ENCODE assay signal across 24 cellular contexts in the genomic region with DNA sequence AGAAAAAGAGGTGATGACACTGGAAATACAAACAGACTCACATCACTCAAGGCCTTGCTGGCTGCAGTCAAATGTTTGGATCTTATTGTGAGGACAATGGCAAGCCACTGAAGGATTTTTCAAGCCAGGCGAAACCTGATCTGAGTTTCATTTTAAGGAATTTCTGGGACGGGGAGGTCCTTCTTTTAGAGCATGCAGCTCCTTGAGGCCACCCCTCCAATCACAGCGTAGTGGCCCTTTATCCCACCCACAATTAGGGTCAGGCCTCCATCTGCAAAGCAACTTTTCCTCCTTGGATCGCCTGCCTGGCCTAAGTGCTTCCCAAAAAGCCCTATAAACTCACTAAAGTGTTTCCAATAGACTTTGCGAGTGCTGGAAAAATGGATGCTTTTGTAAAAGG.
DNase-seq lines count a peak whose midpoint lies in the region; ATAC-seq and TF ChIP-seq lines count a peak whose summit lies in the region.
"Had no signal": no experiment of that assay in that cellular context is flagged by ENCODE, and none has a peak within 500 bp of the region (broad histone marks: within the 10 kb centered on the region; RNA-seq: fewer than 3 reads in every experiment).

No MANE protein-coding gene starts in this region.

- no peak overlapping the region for H3K27ac Mint-ChIP-seq in GM23338
- peak overlapping the region; percentile 74; the same call in 1 of the 2 replicates for H3K27ac Mint-ChIP-seq in WTC11
- no peak overlapping the region for H3K27ac Mint-ChIP-seq in activated T-helper 1 cell treated with anti-CD3 and anti-CD28 coated beads, Interleukin-12 subunit alpha, Interleukin-12 subunit beta, Interleukin-2, Interleukin-4 antibody, amounts not matched to agents 30 ng/mL and 10 ng/mL and 1 ng/mL, durations not matched to agents 14 hours and 24 hours and 36 hours
- H3K27ac Mint-ChIP-seq: activated naive CD4-positive, alpha-beta T cell treated with anti-CD3 and anti-CD28 coated beads, Interleukin-2, amount 10 ng/mL, durations not matched to agents 7 days and 5 days; mesothelial cell of epicardium had no signal

- no peaks in the 10 kb centered on the region for H3K36me3 Mint-ChIP-seq in GM23338 (ENCODE audit: low read depth)
- H3K36me3 Mint-ChIP-seq in WTC11, result no peaks in the 10 kb centered on the region
- H3K36me3 Mint-ChIP-seq in activated T-helper 1 cell treated with anti-CD3 and anti-CD28 coated beads, Interleukin-12 subunit alpha, Interleukin-12 subunit beta, Interleukin-2, Interleukin-4 antibody, amounts not matched to agents 30 ng/mL and 10 ng/mL and 1 ng/mL, durations not matched to agents 14 hours and 24 hours and 36 hours (ENCODE audit: low read depth), result no peaks in the 10 kb centered on the region
- H3K36me3 Mint-ChIP-seq: activated naive CD4-positive, alpha-beta T cell treated with anti-CD3 and anti-CD28 coated beads, Interleukin-2, amount 10 ng/mL, durations not matched to agents 7 days and 5 days; mesothelial cell of epicardium; naive B cell had no signal

- no peak overlapping the region for H3K27ac ChIP-seq in GM23338 (ENCODE audit: low read depth)
- H3K27ac ChIP-seq: BLaER1 treated with 17β-estradiol and CSF1 and Interleukin-3, amounts not matched to agents 10 nM and 100 nM; brain microvascular endothelial cell; transverse colon had no signal

- H4K20me1 ChIP-seq in GM23338 (replicated peaks; ENCODE audit: insufficient read depth), result no peaks in the 10 kb centered on the region
- H4K20me1 ChIP-seq: BLaER1 treated with 17β-estradiol and CSF1 and Interleukin-3, amounts not matched to agents 10 nM and 100 nM had no signal

- intact Hi-C loops in activated T-helper 1 cell treated with anti-CD3 and anti-CD28 coated beads, Interleukin-12 subunit alpha, Interleukin-12 subunit beta, Interleukin-2, Interleukin-4 antibody, amounts not matched to agents 30 ng/mL and 10 ng/mL and 1 ng/mL, durations not matched to agents 14 hours and 24 hours and 36 hours (cut with micrococcal nuclease), result no loop called here

- no peaks in the 10 kb centered on the region for H3K4me1 ChIP-seq in GM23338 (ENCODE audit: insufficient read depth)

- peak overlapping the region; percentile 49 for H2AFZ ChIP-seq in GM23338

- no peaks in the 10 kb centered on the region for H3K79me2 ChIP-seq in GM23338 (replicated peaks; ENCODE audit: insufficient read depth)

- no peaks in the 10 kb centered on the region for H3K36me3 ChIP-seq in GM23338 (ENCODE audit: insufficient read depth)
- H3K36me3 ChIP-seq: brain microvascular endothelial cell, sigmoid colon, transverse colon had no signal

- ATAC-seq in GM23338 (peak; percentile 53; the same call in 2 of the 3 replicates), WTC11 (peak; percentile 76)
- ATAC-seq: left ventricle myocardium superior had no signal

- H3K4me3 Mint-ChIP-seq in GM23338, result no peak overlapping the region
- H3K4me3 Mint-ChIP-seq in WTC11, result no peak overlapping the region
- H3K4me3 Mint-ChIP-seq in activated T-helper 1 cell treated with anti-CD3 and anti-CD28 coated beads, Interleukin-12 subunit alpha, Interleukin-12 subunit beta, Interleukin-2, Interleukin-4 antibody, amounts not matched to agents 30 ng/mL and 10 ng/mL and 1 ng/mL, durations not matched to agents 14 hours and 24 hours and 36 hours, result no peak overlapping the region
- H3K4me3 Mint-ChIP-seq: activated naive CD4-positive, alpha-beta T cell treated with anti-CD3 and anti-CD28 coated beads, Interleukin-2, amount 10 ng/mL, durations not matched to agents 7 days and 5 days; mesothelial cell of epicardium; naive B cell had no signal

- TF ChIP-seq CTCF in GM23338 (conservative IDR thresholded peaks at IDR 0.05; ENCODE audit: low read depth in 2 of 2) (no peak), WTC11 (IDR thresholded peaks at IDR 0.05) (no peak)

- CTCF ChIA-PET in WTC11 (lab: Charles Lee), result interaction anchor here (3.8 kb wide), 1 partner anchor 16 kb away, joined by 13 read pairs; no protein-coding TSS in a partner anchor

- H3K4me2 ChIP-seq in GM23338, result no peak overlapping the region

- H3K9me3 Mint-ChIP-seq in GM23338 (no peaks in the 10 kb centered on the region), WTC11 (no peaks in the 10 kb centered on the region)
- no peaks in the 10 kb centered on the region for H3K9me3 Mint-ChIP-seq in activated T-helper 1 cell treated with anti-CD3 and anti-CD28 coated beads, Interleukin-12 subunit alpha, Interleukin-12 subunit beta, Interleukin-2, Interleukin-4 antibody, amounts not matched to agents 30 ng/mL and 10 ng/mL and 1 ng/mL, durations not matched to agents 14 hours and 24 hours and 36 hours
- H3K9me3 Mint-ChIP-seq: activated naive CD4-positive, alpha-beta T cell treated with anti-CD3 and anti-CD28 coated beads, Interleukin-2, amount 10 ng/mL, durations not matched to agents 7 days and 5 days; naive B cell had no signal

- no peaks in the 10 kb centered on the region for H3K9me2 ChIP-seq in GM23338 (ENCODE audit: insufficient read depth)

- H3K27me3 Mint-ChIP-seq in GM23338 (ENCODE audit: insufficient read depth, low read depth, poor library complexity) (peaks cover 5% of the 10 kb centered on the region), WTC11 (ENCODE audit: low read depth) (no peaks in the 10 kb centered on the region)
- no peaks in the 10 kb centered on the region for H3K27me3 Mint-ChIP-seq in activated T-helper 1 cell treated with anti-CD3 and anti-CD28 coated beads, Interleukin-12 subunit alpha, Interleukin-12 subunit beta, Interleukin-2, Interleukin-4 antibody, amounts not matched to agents 30 ng/mL and 10 ng/mL and 1 ng/mL, durations not matched to agents 14 hours and 24 hours and 36 hours (ENCODE audit: insufficient read depth)
- H3K27me3 Mint-ChIP-seq: activated naive CD4-positive, alpha-beta T cell treated with anti-CD3 and anti-CD28 coated beads, Interleukin-2, amount 10 ng/mL, durations not matched to agents 7 days and 5 days; naive B cell had no signal

- H3K4me1 Mint-ChIP-seq in GM23338, result peaks cover 19% of the 10 kb centered on the region
- H3K4me1 Mint-ChIP-seq in WTC11, result peaks cover 23% of the 10 kb centered on the region
- H3K4me1 Mint-ChIP-seq in activated T-helper 1 cell treated with anti-CD3 and anti-CD28 coated beads, Interleukin-12 subunit alpha, Interleukin-12 subunit beta, Interleukin-2, Interleukin-4 antibody, amounts not matched to agents 30 ng/mL and 10 ng/mL and 1 ng/mL, durations not matched to agents 14 hours and 24 hours and 36 hours (ENCODE audit: low read depth), result peaks cover 6% of the 10 kb centered on the region
- H3K4me1 Mint-ChIP-seq: mesothelial cell of epicardium had no signal

- no peaks in the 10 kb centered on the region for H3K27me3 ChIP-seq in GM23338 (ENCODE audit: insufficient read depth)
- H3K27me3 ChIP-seq: BLaER1 treated with 17β-estradiol and CSF1 and Interleukin-3, amounts not matched to agents 10 nM and 100 nM; brain microvascular endothelial cell; sigmoid colon; transverse colon had no signal

- H3K4me3 ChIP-seq in GM23338, result no peak overlapping the region
- H3K4me3 ChIP-seq: BLaER1 treated with 17β-estradiol and CSF1 and Interleukin-3, amounts not matched to agents 10 nM and 100 nM; sigmoid colon; transverse colon had no signal

- POLR2A ChIA-PET in WTC11 (lab: Charles Lee), result no interaction called here

- no peaks in the 10 kb centered on the region for H3F3A ChIP-seq in GM23338 (replicated peaks; ENCODE audit: low read depth)

- DNase-seq in GM23338 (ENCODE audit: low spot score), result peak; percentile 51
- no peak for DNase-seq in WTC11 (ENCODE audit: low spot score)
- peak; percentile 3 for DNase-seq in fibroblast of peridontal ligament (ENCODE audit: extremely low read depth)
- peak; percentile 24 for DNase-seq in pons (ENCODE audit: low spot score)
- no peak for DNase-seq in activated T-helper 1 cell treated with anti-CD3 and anti-CD28 coated beads, Interleukin-12 subunit alpha, Interleukin-12 subunit beta, Interleukin-2, Interleukin-4 antibody, amounts not matched to agents 30 ng/mL and 10 ng/mL and 1 ng/mL, durations not matched to agents 14 hours and 24 hours and 36 hours (ENCODE audit: low spot score)
- no peak for DNase-seq in NCI-H2227 treated with DMSO at 0.1 percent for 48 hours (lab: John Stamatoyannopoulos, UW)
- no peak for DNase-seq in DMS53 treated with DMSO at 0.1 percent for 48 hours (lab: John Stamatoyannopoulos, UW; ENCODE audit: unreplicated experiment)
- DNase-seq: activated CD4-positive, alpha-beta T cell treated with anti-CD3 and anti-CD28 coated beads, Interleukin-2, amount 50 U/mL, for 4 hours; activated CD4-positive, CD25-positive, alpha-beta regulatory T cell; activated naive CD4-positive, alpha-beta T cell treated with anti-CD3 and anti-CD28 coated beads, Interleukin-2, amount 10 ng/mL, durations not matched to agents 7 days and 5 days; amniotic stem cell; brain microvascular endothelial cell; DMS153; effector CD4-positive, alpha-beta T cell; glutamatergic neuron; left ventricle myocardium superior; NCI-H510A; sigmoid colon; stimulated activated CD4-positive, alpha-beta T cell treated with anti-CD3 and anti-CD28 coated beads, Interleukin-12 subunit alpha, Interleukin-12 subunit beta, amount 100 ng/mL, for 4 hours; stimulated activated CD4-positive, alpha-beta T cell treated with anti-CD3 and anti-CD28 coated beads, Interleukin-4, amount 100 ng/mL, for 1 hour; transverse colon had no signal

TF ChIP-seq in WTC11, 78 proteins besides CTCF, POLR2A, EP300 and RAD21 (continues in another document):
- no peak for TF ChIP-seq CREB1 (CRISPR knock-in tag; IDR thresholded peaks at IDR 0.05)
- TF ChIP-seq, protein P1, sequence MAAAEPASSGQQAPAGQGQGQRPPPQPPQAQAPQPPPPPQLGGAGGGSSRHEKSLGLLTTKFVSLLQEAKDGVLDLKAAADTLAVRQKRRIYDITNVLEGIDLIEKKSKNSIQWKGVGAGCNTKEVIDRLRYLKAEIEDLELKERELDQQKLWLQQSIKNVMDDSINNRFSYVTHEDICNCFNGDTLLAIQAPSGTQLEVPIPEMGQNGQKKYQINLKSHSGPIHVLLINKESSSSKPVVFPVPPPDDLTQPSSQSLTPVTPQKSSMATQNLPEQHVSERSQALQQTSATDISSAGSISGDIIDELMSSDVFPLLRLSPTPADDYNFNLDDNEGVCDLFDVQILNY (CRISPR knock-in tag; IDR thresholded peaks at IDR 0.05), result no peak
- TF ChIP-seq, protein P2, sequence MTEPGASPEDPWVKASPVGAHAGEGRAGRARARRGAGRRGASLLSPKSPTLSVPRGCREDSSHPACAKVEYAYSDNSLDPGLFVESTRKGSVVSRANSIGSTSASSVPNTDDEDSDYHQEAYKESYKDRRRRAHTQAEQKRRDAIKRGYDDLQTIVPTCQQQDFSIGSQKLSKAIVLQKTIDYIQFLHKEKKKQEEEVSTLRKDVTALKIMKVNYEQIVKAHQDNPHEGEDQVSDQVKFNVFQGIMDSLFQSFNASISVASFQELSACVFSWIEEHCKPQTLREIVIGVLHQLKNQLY (CRISPR knock-in tag; IDR thresholded peaks at IDR 0.05), result no peak

Comparison
In these comparisons a context has a peak if more than half of its experiments do, and no peak if none do; other contexts are left out.
1. DNase-seq: peak in GM23338 (single experiment), fibroblast of peridontal ligament (single experiment) and pons (single experiment); none in WTC11 (single experiment), activated T-helper 1 cell treated with anti-CD3 and anti-CD28 coated beads, Interleukin-12 subunit alpha, Interleukin-12 subunit beta, Interleukin-2, Interleukin-4 antibody, amounts not matched to agents 30 ng/mL and 10 ng/mL and 1 ng/mL, durations not matched to agents 14 hours and 24 hours and 36 hours (single experiment), NCI-H2227 treated with DMSO at 0.1 percent for 48 hours (single experiment) and DMS53 treated with DMSO at 0.1 percent for 48 hours (single experiment).